ENCODE assay signal across 1 cellular context in the genomic region with DNA sequence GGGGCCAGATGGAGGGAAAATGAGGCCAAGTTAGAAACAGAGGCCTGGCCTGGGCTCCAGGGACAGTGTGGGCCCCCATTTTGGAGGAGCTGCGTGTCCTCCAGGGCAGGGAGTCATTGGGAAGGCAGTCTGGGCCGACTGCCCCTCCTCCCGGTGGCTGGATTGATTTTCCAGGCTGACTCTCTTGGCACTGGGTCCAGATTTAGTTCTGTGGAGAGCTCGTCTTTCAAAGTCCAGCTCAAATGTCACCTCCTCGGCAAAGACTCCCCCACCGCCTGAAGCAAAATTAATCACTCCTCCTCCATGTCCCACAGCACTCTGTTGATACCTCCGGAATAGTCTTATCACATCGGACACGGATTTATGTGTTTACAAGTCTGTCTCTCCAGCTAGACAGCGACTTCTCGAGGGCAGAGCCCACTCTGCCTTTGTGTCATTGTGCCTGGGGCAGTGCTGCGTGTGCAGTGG.
TF ChIP-seq lines count a peak whose summit lies in the region.

No MANE protein-coding gene starts in this region.

TF ChIP-seq in HEK293, 187 proteins besides CTCF, POLR2A, EP300 and RAD21 (continued from another document and continues in another):
- 0 out of 2 replicates have a peak, but pooled peaks have one; percentile 56 for TF ChIP-seq TSHZ1 (tag by site-specific recombination; IDR thresholded peaks at IDR 0.05; ENCODE audit: borderline replicate concordance)
- TF ChIP-seq, protein P1, sequence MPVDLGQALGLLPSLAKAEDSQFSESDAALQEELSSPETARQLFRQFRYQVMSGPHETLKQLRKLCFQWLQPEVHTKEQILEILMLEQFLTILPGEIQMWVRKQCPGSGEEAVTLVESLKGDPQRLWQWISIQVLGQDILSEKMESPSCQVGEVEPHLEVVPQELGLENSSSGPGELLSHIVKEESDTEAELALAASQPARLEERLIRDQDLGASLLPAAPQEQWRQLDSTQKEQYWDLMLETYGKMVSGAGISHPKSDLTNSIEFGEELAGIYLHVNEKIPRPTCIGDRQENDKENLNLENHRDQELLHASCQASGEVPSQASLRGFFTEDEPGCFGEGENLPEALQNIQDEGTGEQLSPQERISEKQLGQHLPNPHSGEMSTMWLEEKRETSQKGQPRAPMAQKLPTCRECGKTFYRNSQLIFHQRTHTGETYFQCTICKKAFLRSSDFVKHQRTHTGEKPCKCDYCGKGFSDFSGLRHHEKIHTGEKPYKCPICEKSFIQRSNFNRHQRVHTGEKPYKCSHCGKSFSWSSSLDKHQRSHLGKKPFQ (tag by site-specific recombination; IDR thresholded peaks at IDR 0.05), result no peak
- peak; percentile 80 for TF ChIP-seq PATZ1 (tag by site-specific recombination; IDR thresholded peaks at IDR 0.05)
- TF ChIP-seq GFI1B (tag by site-specific recombination; IDR thresholded peaks at IDR 0.05), result peak; percentile 95
- TF ChIP-seq ZNF660 (tag by site-specific recombination; IDR thresholded peaks at IDR 0.05), result peak; percentile 89
- peak; percentile 66 for TF ChIP-seq KLF8 (tag by site-specific recombination; IDR thresholded peaks at IDR 0.05)
- peak; percentile 78 for TF ChIP-seq KLF16 (tag by site-specific recombination; IDR thresholded peaks at IDR 0.05)
- TF ChIP-seq ZNF624 (tag by site-specific recombination; IDR thresholded peaks at IDR 0.05), result no peak
- TF ChIP-seq ZNF133 (tag by site-specific recombination; IDR thresholded peaks at IDR 0.05), result no peak
- no peak for TF ChIP-seq ZNF488 (tag by site-specific recombination; IDR thresholded peaks at IDR 0.05)
- TF ChIP-seq, protein P2, sequence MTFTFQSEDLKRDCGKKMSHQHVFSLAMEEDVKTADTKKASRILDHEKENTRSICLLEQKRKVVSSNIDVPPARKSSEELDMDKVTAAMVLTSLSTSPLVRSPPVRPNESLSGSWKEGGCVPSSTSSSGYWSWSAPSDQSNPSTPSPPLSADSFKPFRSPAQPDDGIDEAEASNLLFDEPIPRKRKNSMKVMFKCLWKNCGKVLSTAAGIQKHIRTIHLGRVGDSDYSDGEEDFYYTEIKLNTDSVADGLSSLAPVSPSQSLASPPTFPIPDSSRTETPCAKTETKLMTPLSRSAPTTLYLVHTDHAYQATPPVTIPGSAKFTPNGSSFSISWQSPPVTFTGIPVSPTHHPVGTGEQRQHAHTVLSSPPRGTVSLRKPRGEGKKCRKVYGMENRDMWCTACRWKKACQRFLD (tag by site-specific recombination; IDR thresholded peaks at IDR 0.05), result no peak
- TF ChIP-seq GLIS2 (tag by site-specific recombination; IDR thresholded peaks at IDR 0.05), result 0 out of 2 replicates have a peak, but pooled peaks have one; percentile 19
- TF ChIP-seq ZSCAN16 (tag by site-specific recombination; IDR thresholded peaks at IDR 0.05), result no peak; the same call in 1 of the 2 replicates
- TF ChIP-seq ZNF785 (tag by site-specific recombination; IDR thresholded peaks at IDR 0.05), result no peak
- TF ChIP-seq KLF10 (tag by site-specific recombination; IDR thresholded peaks at IDR 0.05), result peak; percentile 75
- no peak for TF ChIP-seq INSM2 (tag by site-specific recombination; IDR thresholded peaks at IDR 0.05)
- TF ChIP-seq PRDM1 (tag by site-specific recombination; IDR thresholded peaks at IDR 0.05), result no peak
- 0 out of 2 replicates have a peak, but pooled peaks have one; percentile 12 for TF ChIP-seq IKZF3 (tag by site-specific recombination; IDR thresholded peaks at IDR 0.05)
- TF ChIP-seq SP2 (tag by site-specific recombination; IDR thresholded peaks at IDR 0.05), result peak; percentile 67
- TF ChIP-seq SCRT2 (tag by site-specific recombination; IDR thresholded peaks at IDR 0.05), result peak; percentile 95
- TF ChIP-seq ZNF629 (tag by site-specific recombination; IDR thresholded peaks at IDR 0.05), result peak; percentile 86
- TF ChIP-seq SCRT1 (tag by site-specific recombination; IDR thresholded peaks at IDR 0.05; ENCODE audit: borderline replicate concordance), result peak; percentile 82; the same call in 1 of the 2 replicates
- no peak for TF ChIP-seq SALL2 (tag by site-specific recombination; IDR thresholded peaks at IDR 0.05; ENCODE audit: borderline replicate concordance)
- TF ChIP-seq, protein P3, sequence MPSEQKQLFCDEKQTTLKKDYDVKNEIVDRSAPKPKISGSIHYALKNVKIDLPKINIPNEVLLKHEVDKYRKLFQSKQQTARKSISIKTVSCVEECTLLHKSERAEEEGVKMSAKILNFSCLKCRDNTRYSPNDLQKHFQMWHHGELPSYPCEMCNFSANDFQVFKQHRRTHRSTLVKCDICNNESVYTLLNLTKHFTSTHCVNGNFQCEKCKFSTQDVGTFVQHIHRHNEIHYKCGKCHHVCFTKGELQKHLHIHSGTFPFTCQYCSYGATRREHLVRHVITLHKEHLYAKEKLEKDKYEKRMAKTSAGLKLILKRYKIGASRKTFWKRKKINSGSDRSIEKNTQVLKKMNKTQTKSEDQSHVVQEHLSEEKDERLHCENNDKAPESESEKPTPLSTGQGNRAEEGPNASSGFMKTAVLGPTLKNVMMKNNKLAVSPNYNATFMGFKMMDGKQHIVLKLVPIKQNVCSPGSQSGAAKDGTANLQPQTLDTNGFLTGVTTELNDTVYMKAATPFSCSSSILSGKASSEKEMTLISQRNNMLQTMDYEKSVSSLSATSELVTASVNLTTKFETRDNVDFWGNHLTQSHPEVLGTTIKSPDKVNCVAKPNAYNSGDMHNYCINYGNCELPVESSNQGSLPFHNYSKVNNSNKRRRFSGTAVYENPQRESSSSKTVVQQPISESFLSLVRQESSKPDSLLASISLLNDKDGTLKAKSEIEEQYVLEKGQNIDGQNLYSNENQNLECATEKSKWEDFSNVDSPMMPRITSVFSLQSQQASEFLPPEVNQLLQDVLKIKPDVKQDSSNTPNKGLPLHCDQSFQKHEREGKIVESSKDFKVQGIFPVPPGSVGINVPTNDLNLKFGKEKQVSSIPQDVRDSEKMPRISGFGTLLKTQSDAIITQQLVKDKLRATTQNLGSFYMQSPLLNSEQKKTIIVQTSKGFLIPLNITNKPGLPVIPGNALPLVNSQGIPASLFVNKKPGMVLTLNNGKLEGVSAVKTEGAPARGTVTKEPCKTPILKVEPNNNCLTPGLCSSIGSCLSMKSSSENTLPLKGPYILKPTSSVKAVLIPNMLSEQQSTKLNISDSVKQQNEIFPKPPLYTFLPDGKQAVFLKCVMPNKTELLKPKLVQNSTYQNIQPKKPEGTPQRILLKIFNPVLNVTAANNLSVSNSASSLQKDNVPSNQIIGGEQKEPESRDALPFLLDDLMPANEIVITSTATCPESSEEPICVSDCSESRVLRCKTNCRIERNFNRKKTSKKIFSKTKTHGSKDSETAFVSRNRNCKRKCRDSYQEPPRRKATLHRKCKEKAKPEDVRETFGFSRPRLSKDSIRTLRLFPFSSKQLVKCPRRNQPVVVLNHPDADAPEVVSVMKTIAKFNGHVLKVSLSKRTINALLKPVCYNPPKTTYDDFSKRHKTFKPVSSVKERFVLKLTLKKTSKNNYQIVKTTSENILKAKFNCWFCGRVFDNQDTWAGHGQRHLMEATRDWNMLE (tag by site-specific recombination; conservative IDR thresholded peaks at IDR 0.05; ENCODE audit: low read depth), result no peak
- TF ChIP-seq PBX3 (CRISPR knock-in tag; IDR thresholded peaks at IDR 0.05), result no peak
- peak; percentile 80 for TF ChIP-seq ZFP69B (tag by site-specific recombination; IDR thresholded peaks at IDR 0.05)
- TF ChIP-seq, protein P4, sequence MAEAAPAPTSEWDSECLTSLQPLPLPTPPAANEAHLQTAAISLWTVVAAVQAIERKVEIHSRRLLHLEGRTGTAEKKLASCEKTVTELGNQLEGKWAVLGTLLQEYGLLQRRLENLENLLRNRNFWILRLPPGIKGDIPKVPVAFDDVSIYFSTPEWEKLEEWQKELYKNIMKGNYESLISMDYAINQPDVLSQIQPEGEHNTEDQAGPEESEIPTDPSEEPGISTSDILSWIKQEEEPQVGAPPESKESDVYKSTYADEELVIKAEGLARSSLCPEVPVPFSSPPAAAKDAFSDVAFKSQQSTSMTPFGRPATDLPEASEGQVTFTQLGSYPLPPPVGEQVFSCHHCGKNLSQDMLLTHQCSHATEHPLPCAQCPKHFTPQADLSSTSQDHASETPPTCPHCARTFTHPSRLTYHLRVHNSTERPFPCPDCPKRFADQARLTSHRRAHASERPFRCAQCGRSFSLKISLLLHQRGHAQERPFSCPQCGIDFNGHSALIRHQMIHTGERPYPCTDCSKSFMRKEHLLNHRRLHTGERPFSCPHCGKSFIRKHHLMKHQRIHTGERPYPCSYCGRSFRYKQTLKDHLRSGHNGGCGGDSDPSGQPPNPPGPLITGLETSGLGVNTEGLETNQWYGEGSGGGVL (tag by site-specific recombination; IDR thresholded peaks at IDR 0.05), result peak; percentile 76
- no peak for TF ChIP-seq ZNF341 (tag by site-specific recombination; IDR thresholded peaks at IDR 0.05; ENCODE audit: low read depth)
- TF ChIP-seq ZNF561 (tag by site-specific recombination; IDR thresholded peaks at IDR 0.05; ENCODE audit: borderline replicate concordance), result peak; percentile 73; the same call in 1 of the 2 replicates
- TF ChIP-seq KLF1 (tag by site-specific recombination; IDR thresholded peaks at IDR 0.05), result peak; percentile 75
- TF ChIP-seq, protein P5, sequence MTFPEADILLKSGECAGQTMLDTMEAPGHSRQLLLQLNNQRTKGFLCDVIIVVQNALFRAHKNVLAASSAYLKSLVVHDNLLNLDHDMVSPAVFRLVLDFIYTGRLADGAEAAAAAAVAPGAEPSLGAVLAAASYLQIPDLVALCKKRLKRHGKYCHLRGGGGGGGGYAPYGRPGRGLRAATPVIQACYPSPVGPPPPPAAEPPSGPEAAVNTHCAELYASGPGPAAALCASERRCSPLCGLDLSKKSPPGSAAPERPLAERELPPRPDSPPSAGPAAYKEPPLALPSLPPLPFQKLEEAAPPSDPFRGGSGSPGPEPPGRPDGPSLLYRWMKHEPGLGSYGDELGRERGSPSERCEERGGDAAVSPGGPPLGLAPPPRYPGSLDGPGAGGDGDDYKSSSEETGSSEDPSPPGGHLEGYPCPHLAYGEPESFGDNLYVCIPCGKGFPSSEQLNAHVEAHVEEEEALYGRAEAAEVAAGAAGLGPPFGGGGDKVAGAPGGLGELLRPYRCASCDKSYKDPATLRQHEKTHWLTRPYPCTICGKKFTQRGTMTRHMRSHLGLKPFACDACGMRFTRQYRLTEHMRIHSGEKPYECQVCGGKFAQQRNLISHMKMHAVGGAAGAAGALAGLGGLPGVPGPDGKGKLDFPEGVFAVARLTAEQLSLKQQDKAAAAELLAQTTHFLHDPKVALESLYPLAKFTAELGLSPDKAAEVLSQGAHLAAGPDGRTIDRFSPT (tag by site-specific recombination; IDR thresholded peaks at IDR 0.05), result no peak; the same call in 1 of the 2 replicates
